Comparison of ENCODE assay signal across 8 cellular contexts in the genomic region with DNA sequence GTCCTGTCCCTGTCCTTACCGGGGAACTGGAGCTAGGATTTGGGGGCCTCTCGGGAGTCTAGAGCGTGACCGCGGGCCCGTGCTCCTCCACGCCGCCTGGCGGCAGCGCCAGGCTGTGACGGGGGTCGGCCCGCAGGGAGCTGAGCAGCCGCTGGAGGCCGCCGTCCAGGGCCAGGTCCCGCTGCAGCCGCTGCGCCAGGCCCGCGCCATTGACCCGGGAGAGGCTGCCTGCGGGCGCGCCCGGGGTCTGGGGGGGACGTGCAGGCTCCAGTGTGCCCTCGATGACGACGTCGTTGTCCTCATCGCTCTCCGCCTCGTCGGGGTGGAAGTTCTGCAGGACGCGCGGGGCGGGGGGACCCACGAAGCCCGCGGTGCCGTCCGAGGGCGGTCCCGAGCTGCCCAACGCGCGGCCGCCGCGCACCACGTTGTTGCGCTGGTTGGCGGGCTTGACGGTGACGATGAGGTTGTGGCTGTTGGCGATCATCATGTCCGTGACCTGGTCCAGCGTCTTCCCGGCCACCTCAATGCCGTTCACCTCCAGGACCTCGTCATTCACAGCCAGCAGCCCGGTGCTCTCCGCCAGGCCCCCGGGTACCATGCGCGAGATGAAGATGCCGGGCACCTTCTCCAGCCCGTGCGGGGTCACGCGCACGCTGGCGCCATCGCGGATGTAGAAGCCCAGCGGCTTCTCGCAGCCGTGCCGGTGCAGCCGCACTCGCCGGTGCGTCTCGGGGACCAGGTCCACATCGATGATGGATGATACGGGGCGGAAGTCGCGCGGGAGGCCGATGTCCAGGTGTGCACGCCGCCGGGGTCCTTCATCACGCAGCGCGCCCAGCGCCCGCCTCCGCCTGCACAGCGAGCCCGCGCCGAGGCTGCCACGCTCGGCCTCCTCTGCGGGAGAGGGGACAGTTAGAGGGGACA. TPM values are rescaled to one million over a fixed set of nuclear protein-coding genes. Genes with fewer than 3 reads are reported as not detected.
A peak's percentile ranks its signal among the peaks of the same experiment; 100 is the strongest.
DNase-seq lines count a peak whose midpoint lies in the region; ATAC-seq and TF ChIP-seq lines count a peak whose summit lies in the region.

No MANE protein-coding gene starts in this region.

- H3K9me3 Mint-ChIP-seq in activated T-helper 17 cell treated with anti-CD3 and anti-CD28 coated beads, Interleukin-2, amount 50 U/mL, for 72 hours = peaks cover 8% of the 10 kb centered on the region
- H3K9me3 Mint-ChIP-seq in stimulated activated effector memory CD8-positive, alpha-beta T cell treated with anti-CD3 and anti-CD28 coated beads, Interleukin-12 subunit alpha, Interleukin-12 subunit beta, amount 100 ng/mL, for 72 hours = peaks cover 8% of the 10 kb centered on the region

- H3K27me3 Mint-ChIP-seq in activated T-helper 17 cell treated with anti-CD3 and anti-CD28 coated beads, Interleukin-2, amount 50 U/mL, for 72 hours = peaks cover 15% of the 10 kb centered on the region

- no peaks in the 10 kb centered on the region for H3K4me1 Mint-ChIP-seq in activated T-helper 17 cell treated with anti-CD3 and anti-CD28 coated beads, Interleukin-2, amount 50 U/mL, for 72 hours
- no peaks in the 10 kb centered on the region for H3K4me1 Mint-ChIP-seq in stimulated activated effector memory CD8-positive, alpha-beta T cell treated with anti-CD3 and anti-CD28 coated beads, Interleukin-12 subunit alpha, Interleukin-12 subunit beta, amount 100 ng/mL, for 72 hours

- DNase-seq in GM20000 (ENCODE audit: low spot score) (peak; percentile 81), left ventricle myocardium superior (peak; percentile 70), NCI-H146 treated with DMSO at 0.1 percent for 48 hours (lab: John Stamatoyannopoulos, UW; ENCODE audit: unreplicated experiment) (no peak), NCI-H2171 treated with DMSO at 0.1 percent for 48 hours (lab: John Stamatoyannopoulos, UW) (no peak)
- DNase-seq in stimulated activated effector memory CD8-positive, alpha-beta T cell treated with anti-CD3 and anti-CD28 coated beads, Interleukin-12 subunit alpha, Interleukin-12 subunit beta, amount 100 ng/mL, for 72 hours (ENCODE audit: low spot score in 2 of 2) = peak in 1 of 2 donors; percentile 30

- H3K27ac Mint-ChIP-seq in activated T-helper 17 cell treated with anti-CD3 and anti-CD28 coated beads, Interleukin-2, amount 50 U/mL, for 72 hours = no peak overlapping the region
- H3K27ac Mint-ChIP-seq in stimulated activated effector memory CD8-positive, alpha-beta T cell treated with anti-CD3 and anti-CD28 coated beads, Interleukin-12 subunit alpha, Interleukin-12 subunit beta, amount 100 ng/mL, for 72 hours = no peak overlapping the region

- intact Hi-C loops in left ventricle myocardium superior (cut with micrococcal nuclease) = no loop called here

- ATAC-seq in activated T-helper 17 cell treated with anti-CD3 and anti-CD28 coated beads, Interleukin-2, amount 50 U/mL, for 72 hours (replicated peaks) = peak; percentile 84
- ATAC-seq in left ventricle myocardium superior (peak; percentile 85), GM18909 (IDR thresholded peaks at IDR 0.05; ENCODE audit: poor library complexity, unreplicated experiment) (no peak), SK-N-SH treated with all-trans-retinoic acid at 6 μM for 48 hours (no peak)
- ATAC-seq in stimulated activated effector memory CD8-positive, alpha-beta T cell treated with anti-CD3 and anti-CD28 coated beads, Interleukin-12 subunit alpha, Interleukin-12 subunit beta, amount 100 ng/mL, for 72 hours = peak; percentile 88

- TF ChIP-seq CTCF in GM20000 (IDR thresholded peaks at IDR 0.05; ENCODE audit: extremely low read depth, missing control alignments) = peak; percentile 93

- no peaks in the 10 kb centered on the region for H3K36me3 Mint-ChIP-seq in activated T-helper 17 cell treated with anti-CD3 and anti-CD28 coated beads, Interleukin-2, amount 50 U/mL, for 72 hours (ENCODE audit: low read depth)
- no peaks in the 10 kb centered on the region for H3K36me3 Mint-ChIP-seq in stimulated activated effector memory CD8-positive, alpha-beta T cell treated with anti-CD3 and anti-CD28 coated beads, Interleukin-12 subunit alpha, Interleukin-12 subunit beta, amount 100 ng/mL, for 72 hours

- no peak overlapping the region for H3K4me3 Mint-ChIP-seq in activated T-helper 17 cell treated with anti-CD3 and anti-CD28 coated beads, Interleukin-2, amount 50 U/mL, for 72 hours
- H3K4me3 Mint-ChIP-seq in stimulated activated effector memory CD8-positive, alpha-beta T cell treated with anti-CD3 and anti-CD28 coated beads, Interleukin-12 subunit alpha, Interleukin-12 subunit beta, amount 100 ng/mL, for 72 hours = no peak overlapping the region

TF ChIP-seq in SK-N-SH treated with all-trans-retinoic acid at 6 μM for 48 hours, 23 proteins besides CTCF, POLR2A, EP300 and RAD21:
- TF ChIP-seq CSDC2 (CRISPR knock-in tag; IDR thresholded peaks at IDR 0.05) = no peak
- TF ChIP-seq BACH2 (CRISPR knock-in tag; IDR thresholded peaks at IDR 0.05; ENCODE audit: borderline replicate concordance) = no peak
- no peak for TF ChIP-seq ZNF8 (CRISPR knock-in tag; IDR thresholded peaks at IDR 0.05)
- TF ChIP-seq ISL1 (CRISPR knock-in tag; IDR thresholded peaks at IDR 0.05) = no peak
- no peak for TF ChIP-seq ZFP30 (CRISPR knock-in tag; IDR thresholded peaks at IDR 0.05)

RNA-seq across cellular contexts. Expression of gene ADNP2, which starts 50.9 kb away (rescaled TPM):
- 10 to 100 TPM; 31.8 to 34.9 TPM for total RNA-seq in activated T-helper 17 cell treated with anti-CD3 and anti-CD28 coated beads, Interleukin-2, amount 50 U/mL, for 72 hours
- total RNA-seq in left ventricle myocardium superior = 7.1 TPM

Comparison
In these comparisons a context has a peak if more than half of its experiments do, and no peak if none do; other contexts are left out.
1. DNase-seq: peak in GM20000 (single experiment) and left ventricle myocardium superior (single experiment); none in NCI-H146 treated with DMSO at 0.1 percent for 48 hours (single experiment) and NCI-H2171 treated with DMSO at 0.1 percent for 48 hours (single experiment).
2. ATAC-seq: peak in activated T-helper 17 cell treated with anti-CD3 and anti-CD28 coated beads, Interleukin-2, amount 50 U/mL, for 72 hours (single experiment), left ventricle myocardium superior (single experiment) and stimulated activated effector memory CD8-positive, alpha-beta T cell treated with anti-CD3 and anti-CD28 coated beads, Interleukin-12 subunit alpha, Interleukin-12 subunit beta, amount 100 ng/mL, for 72 hours (single experiment); none in GM18909 (single experiment) and SK-N-SH treated with all-trans-retinoic acid at 6 μM for 48 hours (single experiment).